Comparison of ENCODE assay signal across 22 cellular contexts in the genomic region with DNA sequence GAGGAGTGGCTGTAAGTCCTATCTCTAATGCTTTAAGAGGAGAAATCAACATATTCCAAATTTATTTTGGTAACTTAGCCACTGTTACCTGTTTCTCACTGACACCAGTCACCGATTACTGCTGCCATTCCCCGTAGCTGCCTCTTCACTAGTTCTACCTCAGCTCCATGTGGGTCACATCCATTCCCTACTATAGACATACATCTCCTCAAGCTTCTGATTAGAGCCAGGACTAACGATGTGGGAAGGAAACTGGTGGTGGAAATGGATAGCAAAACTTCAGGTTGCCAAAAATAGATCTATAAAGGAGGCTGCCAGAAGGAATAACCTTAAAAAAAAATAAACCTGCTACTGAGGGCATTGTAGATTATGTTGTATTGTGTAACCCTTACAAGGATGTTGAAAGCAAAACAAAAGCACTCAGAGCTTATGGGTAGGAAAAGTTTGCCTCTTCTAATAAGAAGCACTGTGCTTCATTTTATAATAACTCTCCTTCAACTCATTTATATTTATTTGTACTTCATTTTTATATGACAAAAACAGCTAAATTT. TPM values are rescaled to one million over a fixed set of nuclear protein-coding genes. Genes with fewer than 3 reads are reported as not detected.
DNase-seq lines count a peak whose midpoint lies in the region; ATAC-seq, FAIRE-seq and TF ChIP-seq lines count a peak whose summit lies in the region.
"Had no signal": no experiment of that assay in that cellular context is flagged by ENCODE, and none has a peak within 500 bp of the region (broad histone marks: within the 10 kb centered on the region; RNA-seq: fewer than 3 reads in every experiment).

No MANE protein-coding gene starts in this region.

- no peaks in the 10 kb centered on the region for H3K9me3 Mint-ChIP-seq in activated T-cell treated with anti-CD3 and anti-CD28 coated beads, Interleukin-2, amount 50 U/mL, for 72 hours
- H3K9me3 Mint-ChIP-seq in central memory CD8-positive, alpha-beta T cell: no peaks in the 10 kb centered on the region
- H3K9me3 Mint-ChIP-seq in stimulated activated effector memory CD8-positive, alpha-beta T cell treated with anti-CD3 and anti-CD28 coated beads, Interleukin-12 subunit alpha, Interleukin-12 subunit beta, amount 100 ng/mL, for 72 hours: peaks cover 3% of the 10 kb centered on the region

- H3K4me1 ChIP-seq in small intestine (ENCODE audit: control insufficient read depth in 2 of 2, insufficient read depth in 1 of 2, low read depth in 1 of 2, low read length in 1 of 2): no peaks in the 10 kb centered on the region
- H3K4me1 ChIP-seq: BLaER1, SJCRH30 had no signal

- no peak for FAIRE-seq in small intestine (lab: Jason Lieb, UNC)

- DNase-seq in activated T-cell treated with anti-CD3 and anti-CD28 coated beads, Interleukin-2, amount 50 U/mL, for 72 hours: no peak
- no peak for DNase-seq in activated T-cell treated with anti-CD3 and anti-CD28 coated beads, Interleukin-2, amount 50 U/mL, for 48 hours
- DNase-seq in central memory CD8-positive, alpha-beta T cell (ENCODE audit: low spot score in 2 of 2): no peak
- DNase-seq in foreskin fibroblast (peak; percentile 11 to 33), small intestine (no peak)
- DNase-seq in stimulated activated effector memory CD8-positive, alpha-beta T cell treated with anti-CD3 and anti-CD28 coated beads, Interleukin-12 subunit alpha, Interleukin-12 subunit beta, amount 100 ng/mL, for 72 hours (ENCODE audit: low spot score in 2 of 2): no peak
- DNase-seq: aorta, DMS 273 treated with DMSO at 0.1 percent for 48 hours, esophagus squamous epithelium, hippocampal formation, KG1, NCI-H1105 treated with DMSO at 0.1 percent for 48 hours, NCI-H2171 treated with DMSO at 0.1 percent for 48 hours, NCI-H82, PC-3, SJCRH30 had no signal

- H3K36me3 Mint-ChIP-seq in activated T-cell treated with anti-CD3 and anti-CD28 coated beads, Interleukin-2, amount 50 U/mL, for 72 hours (ENCODE audit: insufficient read depth in 2 of 2): peaks cover 0 to 6% of the 10 kb centered on the region in 2 donors
- H3K36me3 Mint-ChIP-seq in central memory CD8-positive, alpha-beta T cell (ENCODE audit: insufficient read depth): peaks cover 12% of the 10 kb centered on the region
- H3K36me3 Mint-ChIP-seq in stimulated activated effector memory CD8-positive, alpha-beta T cell treated with anti-CD3 and anti-CD28 coated beads, Interleukin-12 subunit alpha, Interleukin-12 subunit beta, amount 100 ng/mL, for 72 hours: peaks cover 78% of the 10 kb centered on the region

- no peaks in the 10 kb centered on the region for H3K27me3 ChIP-seq in small intestine (ENCODE audit: control insufficient read depth in 2 of 2, insufficient read depth in 2 of 2, low read length in 2 of 2)
- H3K27me3 ChIP-seq: BLaER1, esophagus squamous epithelium, SJCRH30 had no signal

- 76 to 89% (median 85%) methylated on average over 3 of the region's 3 CpGs for WGBS in small intestine, 3 donors

- no peak for ATAC-seq in activated T-cell treated with anti-CD3 and anti-CD28 coated beads, Interleukin-2, amount 50 U/mL, for 72 hours (replicated peaks in 1 of 2)
- ATAC-seq in central memory CD8-positive, alpha-beta T cell (replicated peaks; ENCODE audit: extremely low read depth, poor library complexity, severe bottlenecking): no peak
- ATAC-seq in stimulated activated effector memory CD8-positive, alpha-beta T cell treated with anti-CD3 and anti-CD28 coated beads, Interleukin-12 subunit alpha, Interleukin-12 subunit beta, amount 100 ng/mL, for 72 hours: no peak
- ATAC-seq in HG03460 (IDR thresholded peaks at IDR 0.05; ENCODE audit: unreplicated experiment) (no peak), GM19328 (IDR thresholded peaks at IDR 0.05; ENCODE audit: unreplicated experiment) (no peak)
- ATAC-seq: activated CD4-positive, CD25-positive, alpha-beta regulatory T cell treated with anti-CD3 and anti-CD28 coated beads, Interleukin-2, amount 50 U/mL, for 24 hours had no signal

- H3K9me3 ChIP-seq in small intestine (ENCODE audit: control insufficient read depth, low read depth): no peaks in the 10 kb centered on the region
- H3K9me3 ChIP-seq: BLaER1, esophagus squamous epithelium, SJCRH30 had no signal

- H3K4me3 ChIP-seq in foreskin fibroblast (ENCODE audit: low read depth in 1 of 2, low read length in 2 of 2) (no peak overlapping the region), small intestine (ENCODE audit: low read depth in 1 of 2, low read length in 2 of 2) (no peak overlapping the region)
- H3K4me3 ChIP-seq: BLaER1, esophagus squamous epithelium, SJCRH30 had no signal

- H3K27me3 Mint-ChIP-seq in activated T-cell treated with anti-CD3 and anti-CD28 coated beads, Interleukin-2, amount 50 U/mL, for 72 hours (ENCODE audit: low read depth): no peaks in the 10 kb centered on the region
- no peaks in the 10 kb centered on the region for H3K27me3 Mint-ChIP-seq in central memory CD8-positive, alpha-beta T cell

- no peak for TF ChIP-seq CTCF in foreskin fibroblast (IDR thresholded peaks at IDR 0.05; ENCODE audit: low read depth, low read length)

- peak overlapping the region; percentile 87 for H3K27ac Mint-ChIP-seq in activated T-cell treated with anti-CD3 and anti-CD28 coated beads, Interleukin-2, amount 50 U/mL, for 72 hours
- peak overlapping the region; percentile 93 for H3K27ac Mint-ChIP-seq in central memory CD8-positive, alpha-beta T cell (ENCODE audit: low read depth)
- peak overlapping the region; percentile 80 for H3K27ac Mint-ChIP-seq in stimulated activated effector memory CD8-positive, alpha-beta T cell treated with anti-CD3 and anti-CD28 coated beads, Interleukin-12 subunit alpha, Interleukin-12 subunit beta, amount 100 ng/mL, for 72 hours
- H3K27ac Mint-ChIP-seq: T-helper 2 cell treated with Interferon-gamma antibody and Interleukin-4, amounts not matched to agents 5 μg/mL and 100 μg/mL, for 36 hours had no signal

- no peak overlapping the region for H3K27ac ChIP-seq in small intestine (ENCODE audit: low read depth in 1 of 2, low read length in 1 of 2)
- H3K27ac ChIP-seq: 22Rv1, BLaER1, esophagus squamous epithelium, SJCRH30 had no signal

- H3K4me1 Mint-ChIP-seq in activated T-cell treated with anti-CD3 and anti-CD28 coated beads, Interleukin-2, amount 50 U/mL, for 72 hours (ENCODE audit: low read depth): peaks cover 18% of the 10 kb centered on the region
- H3K4me1 Mint-ChIP-seq in central memory CD8-positive, alpha-beta T cell: peaks cover 44% of the 10 kb centered on the region
- H3K4me1 Mint-ChIP-seq in stimulated activated effector memory CD8-positive, alpha-beta T cell treated with anti-CD3 and anti-CD28 coated beads, Interleukin-12 subunit alpha, Interleukin-12 subunit beta, amount 100 ng/mL, for 72 hours: peaks cover 64% of the 10 kb centered on the region

- H3K36me3 ChIP-seq in small intestine (ENCODE audit: control insufficient read depth in 2 of 2, insufficient read depth in 2 of 2, low read length in 2 of 2): peaks cover 0 to 4% of the 10 kb centered on the region in 2 donors
- H3K36me3 ChIP-seq: SJCRH30 had no signal

- H3K4me3 Mint-ChIP-seq in activated T-cell treated with anti-CD3 and anti-CD28 coated beads, Interleukin-2, amount 50 U/mL, for 72 hours: no peak overlapping the region
- no peak overlapping the region for H3K4me3 Mint-ChIP-seq in central memory CD8-positive, alpha-beta T cell
- no peak overlapping the region for H3K4me3 Mint-ChIP-seq in stimulated activated effector memory CD8-positive, alpha-beta T cell treated with anti-CD3 and anti-CD28 coated beads, Interleukin-12 subunit alpha, Interleukin-12 subunit beta, amount 100 ng/mL, for 72 hours
- H3K4me3 Mint-ChIP-seq: T-helper 2 cell treated with Interferon-gamma antibody and Interleukin-4, amounts not matched to agents 5 μg/mL and 100 μg/mL, for 36 hours had no signal

RNA-seq across cellular contexts. Expression of a gene that starts 56.0 kb away (rescaled TPM):
- 10 to 100 TPM; 26.7 to 37.3 TPM for total RNA-seq in activated T-cell treated with anti-CD3 and anti-CD28 coated beads, Interleukin-2, amount 50 U/mL, for 72 hours
- 10 to 100 TPM in 2 of 3 donors, 1 to 10 TPM in 1; 7.1 to 28.0 (median 23.5) TPM for polyA plus RNA-seq in small intestine

Comparison
In these comparisons a context has a peak if more than half of its experiments do, and no peak if none do; other contexts are left out.
1. DNase-seq: peak in foreskin fibroblast (2 of 2); none in activated T-cell treated with anti-CD3 and anti-CD28 coated beads, Interleukin-2, amount 50 U/mL, for 72 hours (0 of 2), activated T-cell treated with anti-CD3 and anti-CD28 coated beads, Interleukin-2, amount 50 U/mL, for 48 hours (0 of 2), central memory CD8-positive, alpha-beta T cell (0 of 2), stimulated activated effector memory CD8-positive, alpha-beta T cell treated with anti-CD3 and anti-CD28 coated beads, Interleukin-12 subunit alpha, Interleukin-12 subunit beta, amount 100 ng/mL, for 72 hours (0 of 2) and small intestine (single experiment).
2. Peak in every context shown above with its lines, with median percentiles within 50 percentile points of each other: H3K27ac Mint-ChIP-seq.